In the genomic region with DNA sequence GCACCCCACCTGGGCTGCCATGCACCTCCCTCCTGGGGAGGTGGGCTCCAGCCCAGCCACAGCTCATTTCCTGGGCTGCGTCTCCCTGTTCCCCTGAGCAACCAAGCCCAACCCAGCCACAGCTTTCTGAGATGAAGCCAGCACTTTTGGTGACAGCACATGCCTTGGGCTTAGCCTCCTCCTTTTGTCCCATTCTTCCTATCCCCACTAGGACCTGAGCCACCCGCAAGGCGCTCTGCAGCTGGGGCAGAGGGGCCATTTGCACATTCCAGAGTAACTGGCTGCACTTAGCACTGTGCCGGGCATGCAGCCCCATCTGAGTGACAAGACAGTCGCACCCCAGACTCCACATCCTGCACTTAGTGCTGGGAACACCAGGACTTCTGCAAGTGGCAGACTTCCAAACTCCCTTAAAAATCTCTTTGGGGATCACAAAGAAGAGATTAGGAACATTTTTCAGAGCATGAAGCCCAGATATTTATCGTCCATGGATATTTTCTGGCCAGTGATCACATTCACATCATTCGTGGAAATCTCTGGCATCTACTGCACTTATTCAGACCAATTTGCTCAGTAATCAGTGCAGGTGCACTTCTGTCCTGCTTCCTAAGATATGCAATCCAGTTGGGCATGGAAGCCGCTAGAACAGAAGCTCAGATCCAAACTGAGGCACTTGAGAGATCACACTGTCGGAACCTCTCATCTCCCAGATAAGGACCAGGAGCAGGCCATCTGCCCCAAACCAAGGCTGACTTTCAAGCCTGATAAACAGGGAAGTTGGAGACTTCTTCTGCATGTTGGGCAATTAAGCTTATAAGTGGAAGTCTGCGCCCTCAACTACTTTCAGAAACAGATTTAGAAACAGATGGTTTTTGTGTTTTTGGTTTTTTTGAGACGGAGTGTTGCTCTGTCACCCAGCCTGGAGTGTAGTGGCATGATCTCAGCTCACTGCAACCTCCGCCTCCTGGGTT, we compare ENCODE assay signal across 14 cellular contexts. TPM values are rescaled to one million over a fixed set of nuclear protein-coding genes. Genes with fewer than 3 reads are reported as not detected.
DNase-seq lines count a peak whose midpoint lies in the region; ATAC-seq and TF ChIP-seq lines count a peak whose summit lies in the region.
"Had no signal": no experiment of that assay in that cellular context is flagged by ENCODE, and none has a peak within 500 bp of the region (broad histone marks: within the 10 kb centered on the region; RNA-seq: fewer than 3 reads in every experiment).

No MANE protein-coding gene starts in this region.

- H3K9me3 Mint-ChIP-seq in brain, result no peaks in the 10 kb centered on the region
- no peaks in the 10 kb centered on the region for H3K9me3 Mint-ChIP-seq in naive thymus-derived CD4-positive, alpha-beta T cell
- H3K9me3 Mint-ChIP-seq: activated T-cell treated with anti-CD3 and anti-CD28 coated beads, Interleukin-2, amount 50 U/mL, for 24 hours had no signal

- no peaks in the 10 kb centered on the region for H3K36me3 Mint-ChIP-seq in brain
- peaks cover 0 to 2% (median 0%) of the 10 kb centered on the region in 5 donors for H3K36me3 Mint-ChIP-seq in naive thymus-derived CD4-positive, alpha-beta T cell

- H3K4me1 ChIP-seq in BLaER1 treated with 17β-estradiol and CSF1 and Interleukin-3, amounts not matched to agents 10 nM and 100 nM, result peaks cover 98 to 100% (median 99%) of the 10 kb centered on the region in 10 experiments
- peaks cover 0 to 14% of the 10 kb centered on the region in 2 donors for H3K4me1 ChIP-seq in naive thymus-derived CD4-positive, alpha-beta T cell (ENCODE audit: control insufficient read depth in 2 of 2, insufficient read depth in 2 of 2, low read length in 2 of 2)

- H4K20me1 ChIP-seq in BLaER1 treated with 17β-estradiol and CSF1 and Interleukin-3, amounts not matched to agents 10 nM and 100 nM, result peaks cover 5 to 100% (median 53%) of the 10 kb centered on the region in 11 experiments; a peak in 18 of 22 replicates

- H3K4me3 ChIP-seq in BLaER1 treated with 17β-estradiol and CSF1 and Interleukin-3, amounts not matched to agents 10 nM and 100 nM, result peak overlapping the region in 3 of 10 experiments; percentile 6 to 31 (median 9); a peak in 3 of 20 replicates
- no peak overlapping the region for H3K4me3 ChIP-seq in naive thymus-derived CD4-positive, alpha-beta T cell (ENCODE audit: low read length)
- H3K4me3 ChIP-seq: SK-N-MC had no signal

- POLR2A ChIA-PET in naive thymus-derived CD4-positive, alpha-beta T cell (lab: Charles Lee), result no interaction called here

- DNase-seq in MV-4-11 (lab: John Stamatoyannopoulos, UW) (peak; percentile 94), 8988T (no peak), NCI-H345 (lab: John Stamatoyannopoulos, UW) (no peak)
- no peak for DNase-seq in naive thymus-derived CD4-positive, alpha-beta T cell
- DNase-seq: activated CD4-positive, alpha-beta T cell treated with anti-CD3 and anti-CD28 coated beads for 36 hours; activated T-cell treated with anti-CD3 and anti-CD28 coated beads, Interleukin-2, amount 50 U/mL, for 24 hours; foreskin fibroblast; NCI-H69; nucleus accumbens had no signal

- no peaks in the 10 kb centered on the region for H3K27me3 ChIP-seq in BLaER1 treated with 17β-estradiol and CSF1 and Interleukin-3, amounts not matched to agents 10 nM and 100 nM
- H3K27me3 ChIP-seq in naive thymus-derived CD4-positive, alpha-beta T cell (ENCODE audit: control insufficient read depth in 2 of 2, insufficient read depth in 2 of 2, low read length in 2 of 2), result no peaks in the 10 kb centered on the region

- CTCF ChIA-PET in naive thymus-derived CD4-positive, alpha-beta T cell (lab: Charles Lee), result no interaction called here

- H3K9me3 ChIP-seq in BLaER1 treated with 17β-estradiol and CSF1 and Interleukin-3, amounts not matched to agents 10 nM and 100 nM (replicated peaks in 1 of 11), result no peaks in the 10 kb centered on the region
- no peaks in the 10 kb centered on the region for H3K9me3 ChIP-seq in naive thymus-derived CD4-positive, alpha-beta T cell (ENCODE audit: control insufficient read depth in 2 of 3, low read length in 3 of 3)

- intact Hi-C loops in naive thymus-derived CD4-positive, alpha-beta T cell (cut with micrococcal nuclease), result no loop called here

- H3K27ac Mint-ChIP-seq in brain, result peak overlapping the region; percentile 43 to 91 (median 82)
- peak overlapping the region in 2 of 9 donors; percentile 19 to 65 for H3K27ac Mint-ChIP-seq in naive thymus-derived CD4-positive, alpha-beta T cell
- H3K27ac Mint-ChIP-seq: activated CD4-positive, alpha-beta T cell treated with anti-CD3 and anti-CD28 coated beads for 36 hours; activated T-cell treated with anti-CD3 and anti-CD28 coated beads, Interleukin-2, amount 50 U/mL, for 24 hours had no signal

- ATAC-seq in naive thymus-derived CD4-positive, alpha-beta T cell, result peak; percentile 20
- ATAC-seq in HG03139 (IDR thresholded peaks at IDR 0.05; ENCODE audit: unreplicated experiment), result no peak
- no peak for ATAC-seq in activated CD4-positive, CD25-positive, alpha-beta regulatory T cell treated with anti-CD3 and anti-CD28 coated beads, Interleukin-2, amount 50 U/mL, for 24 hours
- ATAC-seq: activated CD4-positive, alpha-beta T cell treated with anti-CD3 and anti-CD28 coated beads for 36 hours had no signal

- H3K4me2 ChIP-seq in BLaER1 treated with 17β-estradiol and CSF1 and Interleukin-3, amounts not matched to agents 10 nM and 100 nM, result peak overlapping the region; percentile 89 to 100 (median 97)

- H3K36me3 ChIP-seq in BLaER1 treated with 17β-estradiol and CSF1 and Interleukin-3, amounts not matched to agents 10 nM and 100 nM, result peaks cover 36 to 78% (median 51%) of the 10 kb centered on the region in 11 experiments
- H3K36me3 ChIP-seq in naive thymus-derived CD4-positive, alpha-beta T cell (ENCODE audit: control insufficient read depth in 2 of 3, insufficient read depth in 3 of 3, low read length in 3 of 3), result no peaks in the 10 kb centered on the region

- peak overlapping the region in 4 of 5 experiments; percentile 7 to 57 (median 20) for H3K4me3 Mint-ChIP-seq in brain
- H3K4me3 Mint-ChIP-seq in naive thymus-derived CD4-positive, alpha-beta T cell, result peak overlapping the region in 3 of 10 donors; percentile 22 to 83 (median 53)
- H3K4me3 Mint-ChIP-seq: activated CD4-positive, alpha-beta T cell treated with anti-CD3 and anti-CD28 coated beads for 36 hours; activated T-cell treated with anti-CD3 and anti-CD28 coated beads, Interleukin-2, amount 50 U/mL, for 24 hours had no signal

- TF ChIP-seq CTCF in brain (conservative IDR thresholded peaks at IDR 0.05), result no peak

- H3K9ac ChIP-seq in BLaER1 treated with 17β-estradiol and CSF1 and Interleukin-3, amounts not matched to agents 10 nM and 100 nM, result peak overlapping the region in 10 of 11 experiments; percentile 61 to 80 (median 73); a peak in 19 of 22 replicates

- H3K4me1 Mint-ChIP-seq in brain, result peaks cover 88% of the 10 kb centered on the region
- H3K4me1 Mint-ChIP-seq in naive thymus-derived CD4-positive, alpha-beta T cell, result peaks cover 4 to 40% (median 33%) of the 10 kb centered on the region in 7 donors

- peak overlapping the region in 10 of 11 experiments; percentile 78 to 99 (median 84); a peak in 21 of 22 replicates for H3K27ac ChIP-seq in BLaER1 treated with 17β-estradiol and CSF1 and Interleukin-3, amounts not matched to agents 10 nM and 100 nM
- H3K27ac ChIP-seq in naive thymus-derived CD4-positive, alpha-beta T cell (ENCODE audit: low read depth, low read length), result no peak overlapping the region
- H3K27ac ChIP-seq: SK-N-MC had no signal

- peaks cover 6% of the 10 kb centered on the region for H3K27me3 Mint-ChIP-seq in brain
- peaks cover 0 to 17% (median 0%) of the 10 kb centered on the region in 5 donors for H3K27me3 Mint-ChIP-seq in naive thymus-derived CD4-positive, alpha-beta T cell

RNA-seq across cellular contexts. Expression of a gene that starts 26.4 kb away (rescaled TPM):
- polyA plus RNA-seq in brain (ENCODE audit: insufficient read depth, low read depth, low replicate concordance), result 6.0 TPM
- 10 to 100 TPM in 1 of 5 experiments, 1 to 10 TPM in 3, under 1 TPM in 1; 0.41 to 43.3 (median 2.4) TPM for total RNA-seq in naive thymus-derived CD4-positive, alpha-beta T cell
- under 1 TPM; 0.27 to 0.32 TPM for polyA plus RNA-seq in naive thymus-derived CD4-positive, alpha-beta T cell
